Comparison of ENCODE assay signal across 17 cellular contexts in genomic region chr1:25169168-25169567, GRCh38.
DNase-seq lines count a peak whose midpoint lies in the region; ATAC-seq, FAIRE-seq and TF ChIP-seq lines count a peak whose summit lies in the region.
"Had no signal": no experiment of that assay in that cellular context is flagged by ENCODE, and none has a peak within 500 bp of the region (broad histone marks: within the 10 kb centered on the region; RNA-seq: fewer than 3 reads in every experiment).

No MANE protein-coding gene starts in this region.

- peak overlapping the region; percentile 57 for H3K4me3 Mint-ChIP-seq in Caco-2 (ENCODE audit: unreplicated experiment)
- H3K4me3 Mint-ChIP-seq in T-helper 17 cell = no peak overlapping the region
- H3K4me3 Mint-ChIP-seq in progenitor cell of endocrine pancreas (ENCODE audit: low read depth) = no peak overlapping the region
- H3K4me3 Mint-ChIP-seq: CD4-positive, CD25-positive, alpha-beta regulatory T cell had no signal

- peaks cover 37% of the 10 kb centered on the region for H3K4me1 Mint-ChIP-seq in Caco-2 (ENCODE audit: low read depth, unreplicated experiment)
- H3K4me1 Mint-ChIP-seq in T-helper 17 cell = no peaks in the 10 kb centered on the region
- H3K4me1 Mint-ChIP-seq in progenitor cell of endocrine pancreas (ENCODE audit: low read depth) = peaks cover 54% of the 10 kb centered on the region
- H3K4me1 Mint-ChIP-seq: CD4-positive, CD25-positive, alpha-beta regulatory T cell had no signal

- peak overlapping the region; percentile 97 for H3K27ac ChIP-seq in HepG2 (ENCODE audit: extremely low read length, insufficient read depth, low read length)
- H3K27ac ChIP-seq in foreskin keratinocyte = no peak overlapping the region
- H3K27ac ChIP-seq in small intestine (ENCODE audit: low read depth in 1 of 2, low read length in 1 of 2) = peak overlapping the region in 1 of 2 donors; percentile 88
- H3K27ac ChIP-seq: SJCRH30 had no signal

- H3K9ac ChIP-seq in HepG2 (ENCODE audit: insufficient read depth, low read depth, low read length) = peak overlapping the region; percentile 74

- H3K27ac Mint-ChIP-seq in Caco-2 (ENCODE audit: unreplicated experiment) (peak overlapping the region; percentile 91), T-helper 17 cell (peak overlapping the region; percentile 37), progenitor cell of endocrine pancreas (peak overlapping the region; percentile 95)

- no peaks in the 10 kb centered on the region for H3K27me3 Mint-ChIP-seq in Caco-2 (ENCODE audit: insufficient read depth, unreplicated experiment)
- H3K27me3 Mint-ChIP-seq in T-helper 17 cell = no peaks in the 10 kb centered on the region
- H3K27me3 Mint-ChIP-seq in progenitor cell of endocrine pancreas = no peaks in the 10 kb centered on the region

- TF ChIP-seq EP300 in HepG2 (IDR thresholded peaks at IDR 0.05; ENCODE audit: low read depth in 2 of 2, low read length in 2 of 2) = no peak
- TF ChIP-seq EP300 in HepG2 (CRISPR knock-in tag; IDR thresholded peaks at IDR 0.05; ENCODE audit: borderline replicate concordance) = no peak

- TF ChIP-seq CTCF in Caco-2 (IDR thresholded peaks at IDR 0.05; ENCODE audit: insufficient read depth in 1 of 2, low read depth in 1 of 2, low read length in 1 of 2, severe bottlenecking in 1 of 2, unreplicated experiment in 1 of 2) (no peak), HepG2 (CRISPR knock-in tag; IDR thresholded peaks at IDR 0.05) (no peak), progenitor cell of endocrine pancreas (IDR thresholded peaks at IDR 0.05; ENCODE audit: unreplicated experiment) (no peak), foreskin keratinocyte (conservative IDR thresholded peaks at IDR 0.05) (no peak)

- CTCF ChIA-PET in Caco-2 (lab: Charles Lee) = no interaction called here
- CTCF ChIA-PET in HepG2 (lab: Yijun Ruan, JAX; ENCODE audit: low intra/inter-chr PET ratio, low total read pairs) = no interaction called here

- no peak for ATAC-seq in T-helper 17 cell
- no peak for ATAC-seq in HepG2
- ATAC-seq in foreskin keratinocyte = no peak
- no peak for ATAC-seq in HG03432 (IDR thresholded peaks at IDR 0.05; ENCODE audit: unreplicated experiment)
- ATAC-seq in GM18520 (IDR thresholded peaks at IDR 0.05; ENCODE audit: unreplicated experiment) = no peak

- H3K79me2 ChIP-seq in HepG2 (ENCODE audit: insufficient read depth, low read length) = no peaks in the 10 kb centered on the region

- intact Hi-C loops in Caco-2 (cut with micrococcal nuclease; ENCODE audit: unreplicated experiment) (no loop called here), HepG2 (cut with micrococcal nuclease; ENCODE audit: unreplicated experiment) (no loop called here)

- H3K9me3 ChIP-seq in Caco-2 = no peaks in the 10 kb centered on the region
- no peaks in the 10 kb centered on the region for H3K9me3 ChIP-seq in T-helper 17 cell (ENCODE audit: control insufficient read depth, low read length, poor library complexity, severe bottlenecking)
- H3K9me3 ChIP-seq in HepG2 (ENCODE audit: low read length) = no peaks in the 10 kb centered on the region
- no peaks in the 10 kb centered on the region for H3K9me3 ChIP-seq in small intestine (ENCODE audit: control insufficient read depth, low read depth)
- H3K9me3 ChIP-seq: HAP-1, SJCRH30 had no signal

- H3K4me1 ChIP-seq in Caco-2 (peaks cover 32% of the 10 kb centered on the region), HepG2 (ENCODE audit: insufficient read depth, low read length) (peaks cover 77% of the 10 kb centered on the region), foreskin keratinocyte (no peaks in the 10 kb centered on the region), small intestine (ENCODE audit: control insufficient read depth in 2 of 2, insufficient read depth in 1 of 2, low read depth in 1 of 2, low read length in 1 of 2) (peaks cover 0 to 2% of the 10 kb centered on the region in 2 donors)
- H3K4me1 ChIP-seq: HAP-1 had no signal

- FAIRE-seq in HepG2 (lab: Jason Lieb, UNC) = no peak
- FAIRE-seq in small intestine (lab: Jason Lieb, UNC) = no peak
- FAIRE-seq: RCC 7860 had no signal

- POLR2A ChIA-PET in Caco-2 (lab: Charles Lee) (no interaction called here), HepG2 (lab: Yijun Ruan, JAX) (interaction anchor here (1.8 to 2.6 kb wide), 12 partner anchors 9 to 255 kb away, joined by 7 to 48 read pairs (median 12); partner anchors contain the start of gene SYF2)

- TF ChIP-seq RAD21 in HepG2 (CRISPR knock-in tag; IDR thresholded peaks at IDR 0.05) = no peak

- WGBS in HepG2 (ENCODE audit: low lambda C conversion rate) = 66% methylated on average over 2 of the region's 2 CpGs
- WGBS in small intestine, 3 donors = 83% methylated on average over 2 of the region's 2 CpGs

- no TSS peak for BruUV-seq in Caco-2 (replicated peaks; lab: Mats Ljungman, UMichigan)
- BruUV-seq in HepG2 (replicated peaks; lab: Mats Ljungman, UMichigan) = no TSS peak

- DNase-seq in Caco-2 (no peak), T-helper 17 cell (no peak), HepG2 (ENCODE audit: low spot score) (no peak), progenitor cell of endocrine pancreas (ENCODE audit: low spot score, unreplicated experiment) (no peak), foreskin keratinocyte (no peak), small intestine (no peak)
- DNase-seq: CD4-positive, CD25-positive, alpha-beta regulatory T cell; DMS79; Karpas-422; NCI-H1694; NCI-H2081; NCI-H2171; SJCRH30 had no signal

- H3K4me3 ChIP-seq in Caco-2 (ENCODE audit: low read depth, low read length) (no peak overlapping the region), HepG2 (replicated peaks in 1 of 3; ENCODE audit: insufficient read depth in 1 of 3, low read depth in 2 of 3, low read length in 3 of 3) (peak overlapping the region; percentile 25 to 66 (median 38); a peak in 3 of 6 replicates), small intestine (ENCODE audit: low read depth in 1 of 2, low read length in 2 of 2) (no peak overlapping the region)
- H3K4me3 ChIP-seq: HAP-1, SJCRH30 had no signal

- no peak overlapping the region for H2AFZ ChIP-seq in HepG2 (ENCODE audit: low read length)

- H3K27me3 ChIP-seq in Caco-2 (replicated peaks; ENCODE audit: control insufficient read depth, insufficient read depth, low read length) (no peaks in the 10 kb centered on the region), HepG2 (ENCODE audit: control insufficient read depth in 1 of 2, insufficient read depth in 2 of 2, low read length in 2 of 2) (no peaks in the 10 kb centered on the region), foreskin keratinocyte (no peaks in the 10 kb centered on the region), small intestine (ENCODE audit: control insufficient read depth in 2 of 2, insufficient read depth in 2 of 2, low read length in 2 of 2) (peaks cover 0 to 4% of the 10 kb centered on the region in 2 donors)

- TF ChIP-seq POLR2A in HepG2 (IDR thresholded peaks at IDR 0.05; ENCODE audit: insufficient read depth in 1 of 2, low read depth in 2 of 2, low read length in 2 of 2) = no peak

- H4K20me1 ChIP-seq in HepG2 (ENCODE audit: insufficient read depth, low read length) = no peaks in the 10 kb centered on the region

- H3K36me3 Mint-ChIP-seq in Caco-2 (ENCODE audit: insufficient read depth, unreplicated experiment) (no peaks in the 10 kb centered on the region), T-helper 17 cell (ENCODE audit: low read depth) (no peaks in the 10 kb centered on the region), progenitor cell of endocrine pancreas (ENCODE audit: insufficient read depth) (peaks cover under 1% of the 10 kb centered on the region)
- H3K36me3 Mint-ChIP-seq: CD4-positive, CD25-positive, alpha-beta regulatory T cell had no signal

- H3K36me3 ChIP-seq in Caco-2 (ENCODE audit: control insufficient read depth, insufficient read depth, low read length) (no peaks in the 10 kb centered on the region; the same call in 1 of the 2 replicates), HepG2 (replicated peaks in 1 of 2; ENCODE audit: control insufficient read depth in 1 of 2, insufficient read depth in 2 of 2, low read length in 2 of 2) (no peaks in the 10 kb centered on the region), small intestine (ENCODE audit: control insufficient read depth in 2 of 2, insufficient read depth in 2 of 2, low read length in 2 of 2) (no peaks in the 10 kb centered on the region)
- H3K36me3 ChIP-seq: HAP-1, SJCRH30 had no signal

- H3K9me3 Mint-ChIP-seq in Caco-2 (ENCODE audit: unreplicated experiment) (peaks cover 9% of the 10 kb centered on the region), progenitor cell of endocrine pancreas (ENCODE audit: low read depth) (peaks cover 7% of the 10 kb centered on the region)

- peak overlapping the region; percentile 88 for H3K4me2 ChIP-seq in HepG2 (ENCODE audit: low read depth, low read length)

- in situ Hi-C loops in HepG2 (cut with HindIII; ENCODE audit: extremely low pct_ligation_motif_present, low pct_unique_long_range_greater_than_20kb) = loop anchor here (5.0 kb wide), 1 partner anchor 33 kb away; no protein-coding TSS in a partner anchor

TF ChIP-seq in HepG2, 621 proteins besides CTCF, POLR2A, EP300 and RAD21 (continues in another document):
- no peak for TF ChIP-seq E2F1 (CRISPR knock-in tag; IDR thresholded peaks at IDR 0.05)
- TF ChIP-seq KLF12 (CRISPR knock-in tag; IDR thresholded peaks at IDR 0.05; ENCODE audit: borderline replicate concordance) = no peak
- TF ChIP-seq CCDC6 (CRISPR knock-in tag; IDR thresholded peaks at IDR 0.05) = peak; percentile 1; the same call in 1 of the 2 replicates
- 0 out of 2 replicates have a peak, but pooled peaks have one; percentile 2 for TF ChIP-seq RBFOX2 (IDR thresholded peaks at IDR 0.05; ENCODE audit: low read depth, low read length)

Comparison
In these comparisons a context has a peak if more than half of its experiments do, and no peak if none do; other contexts are left out.
1. H3K4me3 ChIP-seq: peak in HepG2 (3 of 3); none in Caco-2 (single experiment) and small intestine (0 of 2).
2. H3K27ac Mint-ChIP-seq: peak in every context shown above with its lines; median percentile 95 in progenitor cell of endocrine pancreas; 91 in Caco-2; 37 in T-helper 17 cell.